In the genomic region with DNA sequence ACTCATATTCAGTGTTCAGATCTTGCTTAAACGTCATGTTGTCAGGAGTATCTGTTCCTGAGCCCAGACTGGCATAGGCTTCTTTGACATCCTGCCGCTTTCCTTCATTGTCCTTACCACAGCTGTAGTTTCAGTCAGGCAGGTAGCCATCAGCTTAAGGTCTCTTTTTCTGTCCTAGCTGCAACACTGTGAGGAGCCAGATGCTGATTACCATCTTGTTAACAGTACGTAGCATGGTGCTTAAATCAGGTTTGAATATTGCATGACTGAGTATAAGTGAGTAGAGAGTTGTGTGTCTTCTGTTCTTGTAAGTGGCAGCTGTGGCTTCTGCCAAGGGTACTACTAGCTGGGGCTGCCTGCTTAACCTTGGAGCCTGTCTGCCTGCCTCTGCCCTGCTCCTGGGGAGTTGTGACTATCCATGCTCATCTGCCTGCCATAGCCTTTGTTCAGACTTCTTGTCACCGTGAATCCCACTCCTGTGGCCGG, we compare ENCODE assay signal across 1 cellular context.
TF ChIP-seq lines count a peak whose summit lies in the region.

No MANE protein-coding gene starts in this region.

TF ChIP-seq in GM12878, 131 proteins besides CTCF, POLR2A, EP300 and RAD21 (continued from another document):
- TF ChIP-seq, protein P1, sequence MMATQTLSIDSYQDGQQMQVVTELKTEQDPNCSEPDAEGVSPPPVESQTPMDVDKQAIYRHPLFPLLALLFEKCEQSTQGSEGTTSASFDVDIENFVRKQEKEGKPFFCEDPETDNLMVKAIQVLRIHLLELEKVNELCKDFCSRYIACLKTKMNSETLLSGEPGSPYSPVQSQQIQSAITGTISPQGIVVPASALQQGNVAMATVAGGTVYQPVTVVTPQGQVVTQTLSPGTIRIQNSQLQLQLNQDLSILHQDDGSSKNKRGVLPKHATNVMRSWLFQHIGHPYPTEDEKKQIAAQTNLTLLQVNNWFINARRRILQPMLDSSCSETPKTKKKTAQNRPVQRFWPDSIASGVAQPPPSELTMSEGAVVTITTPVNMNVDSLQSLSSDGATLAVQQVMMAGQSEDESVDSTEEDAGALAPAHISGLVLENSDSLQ (IDR thresholded peaks at IDR 0.05): no peak
- TF ChIP-seq PML (IDR thresholded peaks at IDR 0.05; ENCODE audit: low read length): no peak
- TF ChIP-seq, protein P2, sequence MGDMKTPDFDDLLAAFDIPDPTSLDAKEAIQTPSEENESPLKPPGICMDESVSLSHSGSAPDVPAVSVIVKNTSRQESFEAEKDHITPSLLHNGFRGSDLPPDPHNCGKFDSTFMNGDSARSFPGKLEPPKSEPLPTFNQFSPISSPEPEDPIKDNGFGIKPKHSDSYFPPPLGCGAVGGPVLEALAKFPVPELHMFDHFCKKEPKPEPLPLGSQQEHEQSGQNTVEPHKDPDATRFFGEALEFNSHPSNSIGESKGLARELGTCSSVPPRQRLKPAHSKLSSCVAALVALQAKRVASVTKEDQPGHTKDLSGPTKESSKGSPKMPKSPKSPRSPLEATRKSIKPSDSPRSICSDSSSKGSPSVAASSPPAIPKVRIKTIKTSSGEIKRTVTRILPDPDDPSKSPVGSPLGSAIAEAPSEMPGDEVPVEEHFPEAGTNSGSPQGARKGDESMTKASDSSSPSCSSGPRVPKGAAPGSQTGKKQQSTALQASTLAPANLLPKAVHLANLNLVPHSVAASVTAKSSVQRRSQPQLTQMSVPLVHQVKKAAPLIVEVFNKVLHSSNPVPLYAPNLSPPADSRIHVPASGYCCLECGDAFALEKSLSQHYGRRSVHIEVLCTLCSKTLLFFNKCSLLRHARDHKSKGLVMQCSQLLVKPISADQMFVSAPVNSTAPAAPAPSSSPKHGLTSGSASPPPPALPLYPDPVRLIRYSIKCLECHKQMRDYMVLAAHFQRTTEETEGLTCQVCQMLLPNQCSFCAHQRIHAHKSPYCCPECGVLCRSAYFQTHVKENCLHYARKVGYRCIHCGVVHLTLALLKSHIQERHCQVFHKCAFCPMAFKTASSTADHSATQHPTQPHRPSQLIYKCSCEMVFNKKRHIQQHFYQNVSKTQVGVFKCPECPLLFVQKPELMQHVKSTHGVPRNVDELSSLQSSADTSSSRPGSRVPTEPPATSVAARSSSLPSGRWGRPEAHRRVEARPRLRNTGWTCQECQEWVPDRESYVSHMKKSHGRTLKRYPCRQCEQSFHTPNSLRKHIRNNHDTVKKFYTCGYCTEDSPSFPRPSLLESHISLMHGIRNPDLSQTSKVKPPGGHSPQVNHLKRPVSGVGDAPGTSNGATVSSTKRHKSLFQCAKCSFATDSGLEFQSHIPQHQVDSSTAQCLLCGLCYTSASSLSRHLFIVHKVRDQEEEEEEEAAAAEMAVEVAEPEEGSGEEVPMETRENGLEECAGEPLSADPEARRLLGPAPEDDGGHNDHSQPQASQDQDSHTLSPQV (IDR thresholded peaks at IDR 0.05): no peak
- TF ChIP-seq, protein P3, sequence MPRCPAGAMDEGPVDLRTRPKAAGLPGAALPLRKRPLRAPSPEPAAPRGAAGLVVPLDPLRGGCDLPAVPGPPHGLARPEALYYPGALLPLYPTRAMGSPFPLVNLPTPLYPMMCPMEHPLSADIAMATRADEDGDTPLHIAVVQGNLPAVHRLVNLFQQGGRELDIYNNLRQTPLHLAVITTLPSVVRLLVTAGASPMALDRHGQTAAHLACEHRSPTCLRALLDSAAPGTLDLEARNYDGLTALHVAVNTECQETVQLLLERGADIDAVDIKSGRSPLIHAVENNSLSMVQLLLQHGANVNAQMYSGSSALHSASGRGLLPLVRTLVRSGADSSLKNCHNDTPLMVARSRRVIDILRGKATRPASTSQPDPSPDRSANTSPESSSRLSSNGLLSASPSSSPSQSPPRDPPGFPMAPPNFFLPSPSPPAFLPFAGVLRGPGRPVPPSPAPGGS (IDR thresholded peaks at IDR 0.05; ENCODE audit: borderline replicate concordance, insufficient read depth, low read depth, low read length, poor library complexity, severe bottlenecking): no peak
- no peak for TF ChIP-seq ESRRA (IDR thresholded peaks at IDR 0.05; ENCODE audit: low read length)
- TF ChIP-seq IKZF2 (IDR thresholded peaks at IDR 0.05): no peak
